In genomic region chr1:172719694-172720138, GRCh38 we compare ENCODE assay signal across 8 cellular contexts.
DNase-seq lines count a peak whose midpoint lies in the region; ATAC-seq and TF ChIP-seq lines count a peak whose summit lies in the region.

No MANE protein-coding gene starts in this region.

- H4K8ac ChIP-seq in mesendoderm (ENCODE audit: low read depth, low read length): no peak overlapping the region

- H2BK5ac ChIP-seq in mesendoderm (ENCODE audit: low read length): no peak overlapping the region

- H3K4me1 ChIP-seq in CD8-positive, alpha-beta T cell (ENCODE audit: insufficient read depth, low read length): no peaks in the 10 kb centered on the region
- H3K4me1 ChIP-seq in colonic mucosa (no peaks in the 10 kb centered on the region), mesendoderm (ENCODE audit: control insufficient read depth, low read depth, low read length) (no peaks in the 10 kb centered on the region)

- peaks cover 22% of the 10 kb centered on the region for H3K4me1 Mint-ChIP-seq in CD8-positive, alpha-beta T cell (ENCODE audit: low read depth)

- no peak overlapping the region for H3K27ac Mint-ChIP-seq in CD8-positive, alpha-beta T cell

- no peak overlapping the region for H3K4ac ChIP-seq in mesendoderm (ENCODE audit: low read depth, low read length)

- no peaks in the 10 kb centered on the region for H3K36me3 Mint-ChIP-seq in CD8-positive, alpha-beta T cell

- H4K5ac ChIP-seq in mesendoderm (ENCODE audit: low read length): no peak overlapping the region

- no peak overlapping the region for H2BK15ac ChIP-seq in mesendoderm (replicated peaks; ENCODE audit: low read depth)

- H3K9me3 Mint-ChIP-seq in CD8-positive, alpha-beta T cell: no peaks in the 10 kb centered on the region

- no peak overlapping the region for H2AK5ac ChIP-seq in mesendoderm (ENCODE audit: low read length)

- no peak overlapping the region for H2BK120ac ChIP-seq in mesendoderm (ENCODE audit: low read depth, low read length)

- H3K9ac ChIP-seq in colonic mucosa (ENCODE audit: low read depth in 2 of 2, low read length in 2 of 2): no peak overlapping the region
- H3K9ac ChIP-seq in mesendoderm (ENCODE audit: low read length): no peak overlapping the region

- no peaks in the 10 kb centered on the region for H3K79me2 ChIP-seq in mesendoderm (ENCODE audit: control insufficient read depth, insufficient read depth, low read length)

- no peaks in the 10 kb centered on the region for H3K79me1 ChIP-seq in mesendoderm (ENCODE audit: low read length)

- peak; percentile 94 for TF ChIP-seq CTCF in CD8-positive, alpha-beta T cell (IDR thresholded peaks at IDR 0.05)
- peak; percentile 83 for TF ChIP-seq CTCF in colonic mucosa (IDR thresholded peaks at IDR 0.05)

- POLR2A ChIA-PET in CD8-positive, alpha-beta T cell (lab: Charles Lee): interaction anchor here (0.6 to 1.5 kb wide), 9 partner anchors 12 to 185 kb away, joined by 3 to 7 read pairs (median 4); partner anchors contain the start of gene FASLG

- no peak overlapping the region for H3K56ac ChIP-seq in mesendoderm (ENCODE audit: low read length)

- no peak overlapping the region for H3K18ac ChIP-seq in mesendoderm (ENCODE audit: low read length)

- no peak overlapping the region for H3K23ac ChIP-seq in mesendoderm (ENCODE audit: low read length)

- intact Hi-C loops in CD8-positive, alpha-beta T cell (cut with DNase I, micrococcal nuclease): loop anchor here (1.0 to 10.0 kb wide), 11 partner anchors 21 to 715 kb away; partner anchors contain the start of genes PIGC (in 1 of the 2) and SUCO (in 1 of the 2)
- intact Hi-C loops in colonic mucosa (cut with DNase I): loop anchor here (2.0 to 5.0 kb wide), 2 partner anchors 272 to 291 kb away; no protein-coding TSS in a partner anchor

- no peak overlapping the region for H3K4me3 ChIP-seq in CD8-positive, alpha-beta T cell (ENCODE audit: low read depth, low read length)
- H3K4me3 ChIP-seq in colonic mucosa (no peak overlapping the region), mesendoderm (ENCODE audit: low read length) (no peak overlapping the region)

- no peak overlapping the region for H3K4me3 Mint-ChIP-seq in CD8-positive, alpha-beta T cell

- H3K9me3 ChIP-seq in CD8-positive, alpha-beta T cell (ENCODE audit: low read length): no peaks in the 10 kb centered on the region
- H3K9me3 ChIP-seq in colonic mucosa: no peaks in the 10 kb centered on the region

- H3K4me2 ChIP-seq in mesendoderm (ENCODE audit: low read length): no peak overlapping the region

- H3K27me3 ChIP-seq in CD8-positive, alpha-beta T cell (ENCODE audit: insufficient read depth, low read length): no peaks in the 10 kb centered on the region
- H3K27me3 ChIP-seq in colonic mucosa (no peaks in the 10 kb centered on the region), mesendoderm (ENCODE audit: insufficient read depth, low read length, poor library complexity) (no peaks in the 10 kb centered on the region)

- DNase-seq in CD8-positive, alpha-beta T cell: no peak
- DNase-seq in NCI-H774 (lab: John Stamatoyannopoulos, UW) (peak; percentile 6), colonic mucosa (no peak), mesendoderm (peak; percentile 70), DMS79 (lab: John Stamatoyannopoulos, UW) (no peak), COR-L47 (lab: John Stamatoyannopoulos, UW) (no peak), GM19240 (ENCODE audit: insufficient read length, low spot score) (no peak)

- ATAC-seq in CD8-positive, alpha-beta T cell: peak; percentile 93
- peak; percentile 76 for ATAC-seq in GM18867 (IDR thresholded peaks at IDR 0.05; ENCODE audit: unreplicated experiment)

- no peaks in the 10 kb centered on the region for H3K36me3 ChIP-seq in CD8-positive, alpha-beta T cell (ENCODE audit: insufficient read depth, low read length)
- H3K36me3 ChIP-seq in colonic mucosa (no peaks in the 10 kb centered on the region), mesendoderm (ENCODE audit: control insufficient read depth, insufficient read depth, low read length) (no peaks in the 10 kb centered on the region)

- no peak overlapping the region for H3K27ac ChIP-seq in CD8-positive, alpha-beta T cell (ENCODE audit: low read depth, low read length)
- no peak overlapping the region for H3K27ac ChIP-seq in colonic mucosa
- H3K27ac ChIP-seq in mesendoderm (ENCODE audit: low read depth, low read length): no peak overlapping the region

- peaks cover 3% of the 10 kb centered on the region for H3K27me3 Mint-ChIP-seq in CD8-positive, alpha-beta T cell (ENCODE audit: low read depth)

- no CpG with 5 or more reads among the region's 3 CpGs for WGBS in mesendoderm (ENCODE audit: extremely low coverage, insufficient coverage, low lambda C conversion rate)

- CTCF ChIA-PET in CD8-positive, alpha-beta T cell (lab: Charles Lee): interaction anchor here (0.7 to 6.7 kb wide), 50 partner anchors 8 to 717 kb away, joined by 3 to 141 read pairs (median 4); no protein-coding TSS in a partner anchor

Comparison
In these comparisons a context has a peak if more than half of its experiments do, and no peak if none do; other contexts are left out.
1. DNase-seq: peak in NCI-H774 (single experiment) and mesendoderm (single experiment); none in CD8-positive, alpha-beta T cell (0 of 7), colonic mucosa (single experiment), DMS79 (single experiment), COR-L47 (single experiment) and GM19240 (single experiment).